In the genomic region with DNA sequence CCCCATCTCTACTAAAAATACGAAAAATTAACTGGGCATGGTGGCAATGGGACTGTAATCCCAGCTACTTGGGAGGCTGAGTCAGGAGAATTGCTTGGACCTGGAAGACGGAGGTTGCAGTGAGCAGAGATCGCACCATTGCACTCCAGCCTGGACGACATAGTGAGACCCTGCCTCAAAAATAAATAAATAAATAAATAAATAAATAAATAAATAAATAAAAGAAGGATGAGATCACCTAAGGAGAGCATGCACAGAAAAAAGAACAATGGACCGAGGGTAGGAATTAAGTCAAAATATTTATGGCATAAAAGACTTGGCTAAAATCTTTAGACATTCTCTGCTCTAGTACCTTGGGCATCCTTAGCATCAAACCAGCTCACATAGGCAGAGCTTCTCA, we compare ENCODE assay signal across 10 cellular contexts.
"Had no signal": no experiment of that assay in that cellular context is flagged by ENCODE, and none has a peak within 500 bp of the region (broad histone marks: within the 10 kb centered on the region; RNA-seq: fewer than 3 reads in every experiment).

No MANE protein-coding gene starts in this region.

- H3K4me3 Mint-ChIP-seq: IgD-negative memory B cell had no signal

- DNase-seq: IMR-90, Karpas-422, KBM-7, KG1 had no signal

- H3K27ac ChIP-seq: HL-60, KMS-11 had no signal

- H3K4me3 ChIP-seq: K562 had no signal

- H3K9me3 Mint-ChIP-seq: IgD-negative memory B cell had no signal

- H3K4me2 ChIP-seq: KMS-11 had no signal

- FAIRE-seq: HepG2, HTR-8/SVneo, K562 had no signal

- ATAC-seq: HepG2, K562 had no signal

- H3K36me3 Mint-ChIP-seq: IgD-negative memory B cell had no signal

- H3K27ac Mint-ChIP-seq: IgD-negative memory B cell had no signal

- H3K4me1 Mint-ChIP-seq: IgD-negative memory B cell had no signal
